1 cellular context compared by ENCODE assay signal in the genomic region with DNA sequence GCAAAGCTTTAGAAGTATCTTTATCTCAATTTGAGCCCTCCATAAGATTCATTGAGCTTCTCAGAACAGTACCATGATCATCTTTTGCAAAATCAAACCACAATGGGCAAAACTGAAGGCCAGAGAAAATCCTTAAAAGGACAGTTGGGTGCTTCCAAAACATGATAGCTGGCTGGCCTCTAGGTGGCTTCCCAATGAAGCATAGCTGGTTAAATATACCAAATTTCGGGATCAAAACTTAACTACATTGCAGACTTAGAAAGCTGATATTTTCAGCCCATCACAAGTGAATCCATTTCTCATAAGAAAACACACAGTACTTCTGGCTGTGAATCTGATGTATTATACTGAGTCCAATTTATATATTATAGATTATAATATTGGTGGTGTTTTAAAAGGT.
TF ChIP-seq lines count a peak whose summit lies in the region.

No MANE protein-coding gene starts in this region.

TF ChIP-seq in H1, 55 proteins besides CTCF, POLR2A, EP300 and RAD21:
- no peak for TF ChIP-seq KDM1A (IDR thresholded peaks at IDR 0.05; ENCODE audit: borderline replicate concordance, low read length)
- no peak for TF ChIP-seq RFX5 (IDR thresholded peaks at IDR 0.05; ENCODE audit: borderline replicate concordance, low read depth, low read length)
- TF ChIP-seq, protein P1, sequence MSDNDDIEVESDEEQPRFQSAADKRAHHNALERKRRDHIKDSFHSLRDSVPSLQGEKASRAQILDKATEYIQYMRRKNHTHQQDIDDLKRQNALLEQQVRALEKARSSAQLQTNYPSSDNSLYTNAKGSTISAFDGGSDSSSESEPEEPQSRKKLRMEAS (IDR thresholded peaks at IDR 0.05) = no peak
- no peak for TF ChIP-seq CBX5 (IDR thresholded peaks at IDR 0.05; ENCODE audit: low read depth, low read length)
- TF ChIP-seq MAFK (IDR thresholded peaks at IDR 0.05; ENCODE audit: low read depth, low read length) = no peak
- no peak for TF ChIP-seq JUN (IDR thresholded peaks at IDR 0.05; ENCODE audit: low read depth, low read length)
- TF ChIP-seq TEAD4 (IDR thresholded peaks at IDR 0.05; ENCODE audit: low read depth, low read length) = no peak
- no peak for TF ChIP-seq EGR1 (IDR thresholded peaks at IDR 0.05; ENCODE audit: borderline replicate concordance, low read depth, low read length)
- no peak for TF ChIP-seq SP1 (IDR thresholded peaks at IDR 0.05; ENCODE audit: low read depth, low read length)
- no peak for TF ChIP-seq SUZ12 (IDR thresholded peaks at IDR 0.05; ENCODE audit: low read length)
